Comparison of ENCODE assay signal across 2 cellular contexts in the genomic region with DNA sequence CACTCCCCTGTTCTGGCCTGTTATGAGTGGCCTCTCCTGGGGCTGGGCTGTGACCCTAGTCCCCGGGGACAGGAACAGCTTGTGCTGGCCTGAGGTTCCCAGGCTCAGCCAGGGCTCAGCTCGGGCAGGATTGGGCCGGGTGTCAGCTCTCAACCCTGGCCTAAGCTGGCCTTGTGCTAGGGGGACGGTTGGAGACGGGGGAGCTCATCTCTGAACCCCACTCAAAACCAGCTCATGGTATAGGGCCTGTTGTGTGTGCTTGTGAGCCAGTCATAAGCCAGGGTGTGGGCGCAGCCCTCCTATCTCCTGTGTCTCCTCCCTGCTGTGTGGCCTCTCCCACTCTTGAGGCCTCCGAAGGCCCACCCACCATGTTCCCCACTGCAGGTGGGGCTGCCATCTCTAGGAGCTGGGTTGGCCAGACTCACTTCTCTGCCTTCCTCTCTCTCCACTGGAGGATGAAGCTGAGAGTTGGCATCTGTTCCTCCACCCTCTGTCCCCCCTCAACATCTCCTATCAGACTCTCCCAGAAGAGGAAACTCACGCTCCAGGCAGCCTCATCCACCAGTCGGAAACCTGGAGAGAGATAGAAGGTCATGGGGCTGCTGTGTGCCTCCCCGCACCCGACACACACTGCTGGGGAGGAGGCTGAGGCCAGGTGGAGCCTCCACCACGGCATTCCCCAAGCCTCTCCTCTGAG.
TF ChIP-seq lines count a peak whose summit lies in the region.

No MANE protein-coding gene starts in this region.

TF ChIP-seq in SK-N-SH, 30 proteins besides CTCF, POLR2A, EP300 and RAD21 (continued from another document):
- TF ChIP-seq JUND (IDR thresholded peaks at IDR 0.05): no peak
- no peak for TF ChIP-seq RXRA (IDR thresholded peaks at IDR 0.05; ENCODE audit: borderline replicate concordance, low read depth)
TF ChIP-seq in SK-N-SH: peak in this region for 0.

TF ChIP-seq in SK-N-SH treated with all-trans-retinoic acid at 6 μM for 48 hours, 23 proteins besides CTCF, POLR2A, EP300 and RAD21 (continued from another document):
- TF ChIP-seq, protein P1, sequence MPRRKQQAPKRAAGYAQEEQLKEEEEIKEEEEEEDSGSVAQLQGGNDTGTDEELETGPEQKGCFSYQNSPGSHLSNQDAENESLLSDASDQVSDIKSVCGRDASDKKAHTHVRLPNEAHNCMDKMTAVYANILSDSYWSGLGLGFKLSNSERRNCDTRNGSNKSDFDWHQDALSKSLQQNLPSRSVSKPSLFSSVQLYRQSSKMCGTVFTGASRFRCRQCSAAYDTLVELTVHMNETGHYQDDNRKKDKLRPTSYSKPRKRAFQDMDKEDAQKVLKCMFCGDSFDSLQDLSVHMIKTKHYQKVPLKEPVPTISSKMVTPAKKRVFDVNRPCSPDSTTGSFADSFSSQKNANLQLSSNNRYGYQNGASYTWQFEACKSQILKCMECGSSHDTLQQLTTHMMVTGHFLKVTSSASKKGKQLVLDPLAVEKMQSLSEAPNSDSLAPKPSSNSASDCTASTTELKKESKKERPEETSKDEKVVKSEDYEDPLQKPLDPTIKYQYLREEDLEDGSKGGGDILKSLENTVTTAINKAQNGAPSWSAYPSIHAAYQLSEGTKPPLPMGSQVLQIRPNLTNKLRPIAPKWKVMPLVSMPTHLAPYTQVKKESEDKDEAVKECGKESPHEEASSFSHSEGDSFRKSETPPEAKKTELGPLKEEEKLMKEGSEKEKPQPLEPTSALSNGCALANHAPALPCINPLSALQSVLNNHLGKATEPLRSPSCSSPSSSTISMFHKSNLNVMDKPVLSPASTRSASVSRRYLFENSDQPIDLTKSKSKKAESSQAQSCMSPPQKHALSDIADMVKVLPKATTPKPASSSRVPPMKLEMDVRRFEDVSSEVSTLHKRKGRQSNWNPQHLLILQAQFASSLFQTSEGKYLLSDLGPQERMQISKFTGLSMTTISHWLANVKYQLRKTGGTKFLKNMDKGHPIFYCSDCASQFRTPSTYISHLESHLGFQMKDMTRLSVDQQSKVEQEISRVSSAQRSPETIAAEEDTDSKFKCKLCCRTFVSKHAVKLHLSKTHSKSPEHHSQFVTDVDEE (CRISPR knock-in tag; IDR thresholded peaks at IDR 0.05): no peak
- no peak for TF ChIP-seq ZNF8 (CRISPR knock-in tag; IDR thresholded peaks at IDR 0.05)
- TF ChIP-seq TOX (CRISPR knock-in tag; IDR thresholded peaks at IDR 0.05; ENCODE audit: borderline replicate concordance): no peak
- TF ChIP-seq RARB (CRISPR knock-in tag; IDR thresholded peaks at IDR 0.05): no peak
- TF ChIP-seq PPARA (CRISPR knock-in tag; IDR thresholded peaks at IDR 0.05; ENCODE audit: borderline replicate concordance): no peak
- no peak for TF ChIP-seq TCF4 (CRISPR knock-in tag; IDR thresholded peaks at IDR 0.05; ENCODE audit: borderline replicate concordance)
- TF ChIP-seq ARNTL (CRISPR knock-in tag; IDR thresholded peaks at IDR 0.05; ENCODE audit: borderline replicate concordance, low read depth): no peak
- no peak for TF ChIP-seq GLIS3 (CRISPR knock-in tag; IDR thresholded peaks at IDR 0.05)
- no peak for TF ChIP-seq SNAI2 (CRISPR knock-in tag; IDR thresholded peaks at IDR 0.05)
- TF ChIP-seq, protein P2, sequence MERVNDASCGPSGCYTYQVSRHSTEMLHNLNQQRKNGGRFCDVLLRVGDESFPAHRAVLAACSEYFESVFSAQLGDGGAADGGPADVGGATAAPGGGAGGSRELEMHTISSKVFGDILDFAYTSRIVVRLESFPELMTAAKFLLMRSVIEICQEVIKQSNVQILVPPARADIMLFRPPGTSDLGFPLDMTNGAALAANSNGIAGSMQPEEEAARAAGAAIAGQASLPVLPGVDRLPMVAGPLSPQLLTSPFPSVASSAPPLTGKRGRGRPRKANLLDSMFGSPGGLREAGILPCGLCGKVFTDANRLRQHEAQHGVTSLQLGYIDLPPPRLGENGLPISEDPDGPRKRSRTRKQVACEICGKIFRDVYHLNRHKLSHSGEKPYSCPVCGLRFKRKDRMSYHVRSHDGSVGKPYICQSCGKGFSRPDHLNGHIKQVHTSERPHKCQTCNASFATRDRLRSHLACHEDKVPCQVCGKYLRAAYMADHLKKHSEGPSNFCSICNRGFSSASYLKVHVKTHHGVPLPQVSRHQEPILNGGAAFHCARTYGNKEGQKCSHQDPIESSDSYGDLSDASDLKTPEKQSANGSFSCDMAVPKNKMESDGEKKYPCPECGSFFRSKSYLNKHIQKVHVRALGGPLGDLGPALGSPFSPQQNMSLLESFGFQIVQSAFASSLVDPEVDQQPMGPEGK (CRISPR knock-in tag; IDR thresholded peaks at IDR 0.05; ENCODE audit: borderline replicate concordance): no peak
- no peak for TF ChIP-seq ZNF565 (CRISPR knock-in tag; conservative IDR thresholded peaks at IDR 0.05; ENCODE audit: low read depth)
- no peak for TF ChIP-seq ZC3H10 (CRISPR knock-in tag; IDR thresholded peaks at IDR 0.05)
- TF ChIP-seq ISL1 (CRISPR knock-in tag; IDR thresholded peaks at IDR 0.05): no peak
- TF ChIP-seq, protein P3, sequence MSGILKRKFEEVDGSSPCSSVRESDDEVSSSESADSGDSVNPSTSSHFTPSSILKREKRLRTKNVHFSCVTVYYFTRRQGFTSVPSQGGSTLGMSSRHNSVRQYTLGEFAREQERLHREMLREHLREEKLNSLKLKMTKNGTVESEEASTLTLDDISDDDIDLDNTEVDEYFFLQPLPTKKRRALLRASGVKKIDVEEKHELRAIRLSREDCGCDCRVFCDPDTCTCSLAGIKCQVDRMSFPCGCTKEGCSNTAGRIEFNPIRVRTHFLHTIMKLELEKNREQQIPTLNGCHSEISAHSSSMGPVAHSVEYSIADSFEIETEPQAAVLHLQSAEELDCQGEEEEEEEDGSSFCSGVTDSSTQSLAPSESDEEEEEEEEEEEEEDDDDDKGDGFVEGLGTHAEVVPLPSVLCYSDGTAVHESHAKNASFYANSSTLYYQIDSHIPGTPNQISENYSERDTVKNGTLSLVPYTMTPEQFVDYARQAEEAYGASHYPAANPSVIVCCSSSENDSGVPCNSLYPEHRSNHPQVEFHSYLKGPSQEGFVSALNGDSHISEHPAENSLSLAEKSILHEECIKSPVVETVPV (CRISPR knock-in tag; IDR thresholded peaks at IDR 0.05): no peak
- TF ChIP-seq, protein P4, sequence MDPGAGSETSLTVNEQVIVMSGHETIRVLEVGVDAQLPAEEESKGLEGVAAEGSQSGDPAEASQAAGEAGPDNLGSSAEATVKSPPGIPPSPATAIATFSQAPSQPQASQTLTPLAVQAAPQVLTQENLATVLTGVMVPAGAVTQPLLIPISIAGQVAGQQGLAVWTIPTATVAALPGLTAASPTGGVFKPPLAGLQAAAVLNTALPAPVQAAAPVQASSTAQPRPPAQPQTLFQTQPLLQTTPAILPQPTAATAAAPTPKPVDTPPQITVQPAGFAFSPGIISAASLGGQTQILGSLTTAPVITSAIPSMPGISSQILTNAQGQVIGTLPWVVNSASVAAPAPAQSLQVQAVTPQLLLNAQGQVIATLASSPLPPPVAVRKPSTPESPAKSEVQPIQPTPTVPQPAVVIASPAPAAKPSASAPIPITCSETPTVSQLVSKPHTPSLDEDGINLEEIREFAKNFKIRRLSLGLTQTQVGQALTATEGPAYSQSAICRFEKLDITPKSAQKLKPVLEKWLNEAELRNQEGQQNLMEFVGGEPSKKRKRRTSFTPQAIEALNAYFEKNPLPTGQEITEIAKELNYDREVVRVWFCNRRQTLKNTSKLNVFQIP (CRISPR knock-in tag; IDR thresholded peaks at IDR 0.05; ENCODE audit: borderline replicate concordance, low read depth): no peak
